Comparison of ENCODE assay signal across 10 cellular contexts in the genomic region with DNA sequence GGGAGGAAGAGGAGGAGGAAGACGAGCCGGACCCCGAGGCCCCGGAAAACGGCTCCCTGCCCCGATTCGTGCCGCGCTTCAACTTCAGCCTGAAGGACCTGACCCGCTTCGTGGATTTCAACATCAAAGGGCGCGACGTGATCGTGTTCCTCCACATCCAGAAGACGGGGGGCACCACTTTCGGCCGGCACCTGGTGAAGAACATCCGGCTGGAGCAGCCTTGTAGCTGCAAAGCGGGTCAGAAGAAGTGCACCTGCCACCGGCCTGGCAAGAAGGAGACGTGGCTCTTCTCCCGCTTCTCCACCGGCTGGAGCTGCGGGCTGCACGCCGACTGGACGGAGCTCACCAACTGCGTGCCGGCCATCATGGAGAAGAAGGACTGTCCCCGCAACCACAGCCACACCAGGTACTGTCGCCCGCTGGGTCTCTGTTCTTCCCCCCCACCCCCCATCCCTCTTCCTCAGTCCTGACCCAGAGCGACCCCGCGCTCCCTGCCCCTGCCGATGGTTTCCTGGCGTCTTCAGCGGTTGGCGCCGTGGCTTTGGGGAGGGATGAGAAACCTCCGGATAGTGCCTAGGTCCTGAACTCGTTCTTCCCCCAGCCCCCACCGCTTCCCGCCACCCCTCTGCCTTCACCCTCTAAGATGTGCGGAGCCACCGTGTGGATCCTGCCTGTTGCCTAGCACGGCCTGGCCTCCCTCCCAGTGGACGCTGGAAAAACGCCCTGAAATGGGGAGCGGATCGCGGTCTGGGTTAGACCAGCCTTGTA. TPM values are rescaled to one million over a fixed set of nuclear protein-coding genes. Genes with fewer than 3 reads are reported as not detected.
A peak's percentile ranks its signal among the peaks of the same experiment; 100 is the strongest.
DNase-seq lines count a peak whose midpoint lies in the region; ATAC-seq and TF ChIP-seq lines count a peak whose summit lies in the region.
"Had no signal": no experiment of that assay in that cellular context is flagged by ENCODE, and none has a peak within 500 bp of the region (broad histone marks: within the 10 kb centered on the region; RNA-seq: fewer than 3 reads in every experiment).

No MANE protein-coding gene starts in this region.

- TF ChIP-seq POLR2A in vagina (IDR thresholded peaks at IDR 0.05): no peak

- peaks cover 39% of the 10 kb centered on the region for H3K27me3 Mint-ChIP-seq in activated naive CD4-positive, alpha-beta T cell treated with anti-CD3 and anti-CD28 coated beads, Interleukin-2, amount 10 ng/mL, durations not matched to agents 7 days and 5 days

- peak; percentile 67 for ATAC-seq in Right ventricle myocardium superior (ENCODE audit: poor library complexity)

- TF ChIP-seq CTCF in cardiac fibroblast (IDR thresholded peaks at IDR 0.05; ENCODE audit: low read depth, low read length) (no peak), vagina (IDR thresholded peaks at IDR 0.05) (no peak)

- no peak overlapping the region for H3K4me3 Mint-ChIP-seq in activated naive CD4-positive, alpha-beta T cell treated with anti-CD3 and anti-CD28 coated beads, Interleukin-2, amount 10 ng/mL, durations not matched to agents 7 days and 5 days

- peaks cover 2% of the 10 kb centered on the region for H3K36me3 Mint-ChIP-seq in activated naive CD4-positive, alpha-beta T cell treated with anti-CD3 and anti-CD28 coated beads, Interleukin-2, amount 10 ng/mL, durations not matched to agents 7 days and 5 days

- CTCF ChIA-PET in activated naive CD4-positive, alpha-beta T cell treated with anti-CD3 and anti-CD28 coated beads, Interleukin-2, amount 10 ng/mL, durations not matched to agents 7 days and 5 days (lab: Charles Lee): no interaction called here

- no peak overlapping the region for H3K27ac Mint-ChIP-seq in activated naive CD4-positive, alpha-beta T cell treated with anti-CD3 and anti-CD28 coated beads, Interleukin-2, amount 10 ng/mL, durations not matched to agents 7 days and 5 days

- peaks cover 10% of the 10 kb centered on the region for H3K27me3 ChIP-seq in vagina

- H3K36me3 ChIP-seq in vagina: no peaks in the 10 kb centered on the region

- no peak overlapping the region for H3K27ac ChIP-seq in vagina

- peaks cover 15% of the 10 kb centered on the region for H3K4me1 ChIP-seq in vagina

- peaks cover 4% of the 10 kb centered on the region for H3K4me1 Mint-ChIP-seq in activated naive CD4-positive, alpha-beta T cell treated with anti-CD3 and anti-CD28 coated beads, Interleukin-2, amount 10 ng/mL, durations not matched to agents 7 days and 5 days

- no peaks in the 10 kb centered on the region for H3K9me3 ChIP-seq in vagina

- peak overlapping the region in 1 of 2 donors; percentile 56 for H3K4me3 ChIP-seq in cardiac fibroblast (replicated peaks in 1 of 2; ENCODE audit: low read depth in 2 of 2, low read length in 2 of 2)
- peak overlapping the region; percentile 29 to 46 for H3K4me3 ChIP-seq in vagina

- DNase-seq in Right ventricle myocardium superior (peak; percentile 45), cardiac septum (ENCODE audit: low spot score) (no peak), cardiac fibroblast (ENCODE audit: low read depth in 2 of 2) (peak; percentile 1 to 22), medulla oblongata (ENCODE audit: extremely low spot score) (peak; percentile 47), vagina (ENCODE audit: extremely low spot score in 2 of 2) (no peak), GDM1 (lab: John Stamatoyannopoulos, UW) (no peak), NCI-H446 (lab: John Stamatoyannopoulos, UW) (no peak)
- no peak for DNase-seq in activated naive CD4-positive, alpha-beta T cell treated with anti-CD3 and anti-CD28 coated beads, Interleukin-2, amount 10 ng/mL, durations not matched to agents 7 days and 5 days
- DNase-seq: stimulated activated CD4-positive, alpha-beta T cell treated with anti-CD3 and anti-CD28 coated beads, Interleukin-4, amount 100 ng/mL, for 24 hours had no signal

- intact Hi-C loops in Right ventricle myocardium superior (cut with DNase I) (no loop called here), cardiac septum (cut with DNase I) (no loop called here), vagina (cut with DNase I) (no loop called here)

- H3K9me3 Mint-ChIP-seq in activated naive CD4-positive, alpha-beta T cell treated with anti-CD3 and anti-CD28 coated beads, Interleukin-2, amount 10 ng/mL, durations not matched to agents 7 days and 5 days: no peaks in the 10 kb centered on the region

RNA-seq across cellular contexts. Expression of a gene that starts 1.4 kb away (rescaled TPM):
- 0.56 TPM for total RNA-seq in Right ventricle myocardium superior
- 1.4 TPM for total RNA-seq in cardiac septum
- total RNA-seq in vagina: 0.49 TPM
- total RNA-seq: LHCN-M2 had no signal

RNA-seq across cellular contexts. Expression of a gene that starts 38.1 kb away (rescaled TPM):
- 8.6 TPM for total RNA-seq in Right ventricle myocardium superior
- 13.9 TPM for total RNA-seq in cardiac septum
- total RNA-seq in vagina: 33.4 TPM

Comparison
In these comparisons a context has a peak if more than half of its experiments do, and no peak if none do; other contexts are left out.
1. DNase-seq: peak in Right ventricle myocardium superior (single experiment), cardiac fibroblast (2 of 2) and medulla oblongata (single experiment); none in cardiac septum (single experiment), vagina (0 of 2), GDM1 (single experiment), activated naive CD4-positive, alpha-beta T cell treated with anti-CD3 and anti-CD28 coated beads, Interleukin-2, amount 10 ng/mL, durations not matched to agents 7 days and 5 days (single experiment) and NCI-H446 (0 of 2).